ENCODE assay signal across 1 cellular context in the genomic region with DNA sequence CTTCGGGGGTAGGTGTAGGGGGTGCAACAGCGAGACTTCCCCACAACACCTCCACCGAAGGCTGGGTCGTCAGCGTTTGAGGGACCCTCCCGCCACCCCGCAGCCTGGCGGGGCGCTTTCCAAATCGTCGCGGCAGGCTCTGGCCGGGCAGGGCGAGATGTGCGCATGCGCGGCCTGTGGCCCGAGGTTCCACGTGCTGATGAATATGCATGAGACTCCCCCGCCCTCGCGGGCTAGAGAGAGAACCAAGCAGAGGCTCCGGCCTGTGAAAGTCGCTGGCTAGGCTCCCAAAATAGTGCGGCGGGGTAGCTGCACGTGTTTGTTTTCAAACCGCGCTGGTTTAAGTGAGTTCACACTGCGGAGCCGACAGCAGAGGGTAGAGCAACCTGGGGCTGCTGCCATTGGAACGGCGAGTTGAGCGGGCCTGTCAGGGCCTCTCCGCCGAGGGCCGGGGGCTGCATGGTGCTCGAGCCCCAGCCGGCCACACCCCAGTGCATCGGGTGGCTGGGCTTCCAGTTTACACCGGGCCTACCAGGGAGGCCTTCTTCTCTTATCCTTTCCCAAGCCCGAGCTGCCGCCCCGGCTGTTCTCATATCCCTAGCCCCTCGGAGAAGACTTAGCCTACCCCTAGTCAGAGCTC.
A peak's percentile ranks its signal among the peaks of the same experiment; 100 is the strongest.
TF ChIP-seq lines count a peak whose summit lies in the region.

No MANE protein-coding gene starts in this region.

TF ChIP-seq in H1, 55 proteins besides CTCF, POLR2A, EP300 and RAD21:
- TF ChIP-seq ASH2L (IDR thresholded peaks at IDR 0.05; ENCODE audit: low read length) (peak; percentile 47), HDAC2 (IDR thresholded peaks at IDR 0.05; ENCODE audit: borderline replicate concordance in 1 of 2, low read depth in 2 of 2, low read length in 2 of 2) (0 out of 4 replicates have a peak, but pooled peaks of 1 of the 2 experiments have one; percentile 23), CHD1 (IDR thresholded peaks at IDR 0.05; ENCODE audit: low read depth, low read length) (0 out of 2 replicates have a peak, but pooled peaks have one; percentile 30), POU5F1 (IDR thresholded peaks at IDR 0.05; ENCODE audit: low read depth, low read length) (peak; percentile 79), RBBP5 (IDR thresholded peaks at IDR 0.05; ENCODE audit: borderline replicate concordance, low read depth, low read length) (peak; percentile 62; the same call in 1 of the 2 replicates), PHF8 (conservative IDR thresholded peaks at IDR 0.05; ENCODE audit: low read depth, low read length) (no peak), MAFK (IDR thresholded peaks at IDR 0.05; ENCODE audit: low read depth, low read length) (no peak), YY1 (IDR thresholded peaks at IDR 0.05; ENCODE audit: low read depth, low read length) (0 out of 2 replicates have a peak, but pooled peaks have one; percentile 36), EGR1 (IDR thresholded peaks at IDR 0.05; ENCODE audit: borderline replicate concordance, low read depth, low read length) (no peak; the same call in 1 of the 2 replicates), SIN3A (conservative IDR thresholded peaks at IDR 0.05 in 1 of 2, IDR thresholded peaks at IDR 0.05 in 1 of 2; ENCODE audit: low read depth in 1 of 2, low read length in 2 of 2) (peak in 1 of 2 experiments; percentile 87; a peak in 2 of 4 replicates), CTBP2 (IDR thresholded peaks at IDR 0.05; ENCODE audit: borderline replicate concordance, insufficient read depth, insufficient read length, low read length) (peak; percentile 41), NRF1 (IDR thresholded peaks at IDR 0.05; ENCODE audit: low read depth, low read length) (peak; percentile 62), TBP (IDR thresholded peaks at IDR 0.05; ENCODE audit: low read depth, low read length) (0 out of 2 replicates have a peak, but pooled peaks have one; percentile 11), KDM4A (IDR thresholded peaks at IDR 0.05; ENCODE audit: low read depth, low read length, severe bottlenecking) (peak; percentile 58), TAF7 (optimal IDR thresholded peaks at IDR 0.05; ENCODE audit: borderline replicate concordance, low read depth, low read length) (no peak), SP1 (IDR thresholded peaks at IDR 0.05; ENCODE audit: low read depth, low read length) (0 out of 2 replicates have a peak, but pooled peaks have one; percentile 57), TCF12 (IDR thresholded peaks at IDR 0.05; ENCODE audit: low read depth, low read length) (no peak), TEAD4 (IDR thresholded peaks at IDR 0.05; ENCODE audit: low read depth, low read length) (no peak), ZNF274 (IDR thresholded peaks at IDR 0.05; ENCODE audit: borderline replicate concordance, extremely low read depth, low read length) (no peak)
- TF ChIP-seq, protein P1, sequence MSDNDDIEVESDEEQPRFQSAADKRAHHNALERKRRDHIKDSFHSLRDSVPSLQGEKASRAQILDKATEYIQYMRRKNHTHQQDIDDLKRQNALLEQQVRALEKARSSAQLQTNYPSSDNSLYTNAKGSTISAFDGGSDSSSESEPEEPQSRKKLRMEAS (IDR thresholded peaks at IDR 0.05) = peak; percentile 94
- TF ChIP-seq, protein P2, sequence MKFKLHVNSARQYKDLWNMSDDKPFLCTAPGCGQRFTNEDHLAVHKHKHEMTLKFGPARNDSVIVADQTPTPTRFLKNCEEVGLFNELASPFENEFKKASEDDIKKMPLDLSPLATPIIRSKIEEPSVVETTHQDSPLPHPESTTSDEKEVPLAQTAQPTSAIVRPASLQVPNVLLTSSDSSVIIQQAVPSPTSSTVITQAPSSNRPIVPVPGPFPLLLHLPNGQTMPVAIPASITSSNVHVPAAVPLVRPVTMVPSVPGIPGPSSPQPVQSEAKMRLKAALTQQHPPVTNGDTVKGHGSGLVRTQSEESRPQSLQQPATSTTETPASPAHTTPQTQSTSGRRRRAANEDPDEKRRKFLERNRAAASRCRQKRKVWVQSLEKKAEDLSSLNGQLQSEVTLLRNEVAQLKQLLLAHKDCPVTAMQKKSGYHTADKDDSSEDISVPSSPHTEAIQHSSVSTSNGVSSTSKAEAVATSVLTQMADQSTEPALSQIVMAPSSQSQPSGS (IDR thresholded peaks at IDR 0.05; ENCODE audit: low read length) = no peak
- TF ChIP-seq, protein P3, sequence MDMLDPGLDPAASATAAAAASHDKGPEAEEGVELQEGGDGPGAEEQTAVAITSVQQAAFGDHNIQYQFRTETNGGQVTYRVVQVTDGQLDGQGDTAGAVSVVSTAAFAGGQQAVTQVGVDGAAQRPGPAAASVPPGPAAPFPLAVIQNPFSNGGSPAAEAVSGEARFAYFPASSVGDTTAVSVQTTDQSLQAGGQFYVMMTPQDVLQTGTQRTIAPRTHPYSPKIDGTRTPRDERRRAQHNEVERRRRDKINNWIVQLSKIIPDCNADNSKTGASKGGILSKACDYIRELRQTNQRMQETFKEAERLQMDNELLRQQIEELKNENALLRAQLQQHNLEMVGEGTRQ (IDR thresholded peaks at IDR 0.05; ENCODE audit: low read length) = peak; percentile 63
- TF ChIP-seq, protein P4, sequence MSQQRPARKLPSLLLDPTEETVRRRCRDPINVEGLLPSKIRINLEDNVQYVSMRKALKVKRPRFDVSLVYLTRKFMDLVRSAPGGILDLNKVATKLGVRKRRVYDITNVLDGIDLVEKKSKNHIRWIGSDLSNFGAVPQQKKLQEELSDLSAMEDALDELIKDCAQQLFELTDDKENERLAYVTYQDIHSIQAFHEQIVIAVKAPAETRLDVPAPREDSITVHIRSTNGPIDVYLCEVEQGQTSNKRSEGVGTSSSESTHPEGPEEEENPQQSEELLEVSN (IDR thresholded peaks at IDR 0.05) = peak; percentile 92
TF ChIP-seq in H1: peak in this region for 15.
